23 cellular contexts compared by ENCODE assay signal in the genomic region with DNA sequence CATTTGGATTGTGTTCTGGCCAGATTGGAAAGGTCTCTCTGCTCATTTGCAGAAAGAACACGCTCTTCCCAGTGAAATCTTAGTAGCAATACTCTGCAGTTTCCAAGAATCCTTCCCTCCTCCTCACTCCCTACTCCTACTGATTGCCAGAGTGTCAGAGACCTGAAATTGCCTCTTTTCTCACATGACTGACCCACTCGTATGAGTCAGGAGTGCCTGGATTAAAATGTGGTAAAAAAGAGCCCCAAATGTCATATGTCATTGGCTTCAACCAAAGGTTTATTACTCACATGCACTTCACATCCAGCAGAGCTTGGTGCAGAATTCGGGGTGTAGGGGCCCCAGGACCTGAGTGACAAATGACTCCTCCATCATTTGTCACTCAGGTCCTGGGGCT. TPM values are rescaled to one million over a fixed set of nuclear protein-coding genes. Genes with fewer than 3 reads are reported as not detected.
DNase-seq lines count a peak whose midpoint lies in the region; ATAC-seq and TF ChIP-seq lines count a peak whose summit lies in the region.
"Had no signal": no experiment of that assay in that cellular context is flagged by ENCODE, and none has a peak within 500 bp of the region (broad histone marks: within the 10 kb centered on the region; RNA-seq: fewer than 3 reads in every experiment).

No MANE protein-coding gene starts in this region.

- H3K9me3 ChIP-seq in lung (ENCODE audit: control insufficient read depth in 2 of 2, insufficient read depth in 1 of 2, low read length in 1 of 2) = peaks cover 0 to 2% of the 10 kb centered on the region in 2 donors

- peaks cover 0 to 7% of the 10 kb centered on the region in 2 donors for H3K4me1 ChIP-seq in lung (ENCODE audit: control insufficient read depth in 2 of 2, insufficient read depth in 2 of 2, low read length in 2 of 2)

- H3K27me3 ChIP-seq in lung (ENCODE audit: control insufficient read depth, insufficient read depth) = no peaks in the 10 kb centered on the region
- H3K27me3 ChIP-seq: hepatocyte had no signal

- no peak overlapping the region for H3K27ac Mint-ChIP-seq in osteocyte (ENCODE audit: unreplicated experiment)
- H3K27ac Mint-ChIP-seq: activated B cell treated with CpG ODN at 0.5 μM for 24 hours; activated naive CD4-positive, alpha-beta T cell treated with anti-CD3 and anti-CD28 coated beads for 36 hours; CD8-positive, alpha-beta T cell; endodermal cell; naive B cell had no signal

- H3K4me3 Mint-ChIP-seq in osteocyte (ENCODE audit: unreplicated experiment) = no peak overlapping the region
- H3K4me3 Mint-ChIP-seq: activated B cell treated with CpG ODN at 0.5 μM for 24 hours; activated naive CD4-positive, alpha-beta T cell treated with anti-CD3 and anti-CD28 coated beads for 36 hours; CD8-positive, alpha-beta T cell; endodermal cell; naive B cell had no signal

- H3K36me3 Mint-ChIP-seq in osteocyte (ENCODE audit: unreplicated experiment) = no peaks in the 10 kb centered on the region
- H3K36me3 Mint-ChIP-seq: CD8-positive, alpha-beta T cell; naive B cell had no signal

- no peaks in the 10 kb centered on the region for H3K4me1 Mint-ChIP-seq in osteocyte (ENCODE audit: unreplicated experiment)
- H3K4me1 Mint-ChIP-seq: activated B cell treated with CpG ODN at 0.5 μM for 24 hours, naive B cell had no signal

- peak; percentile 45 for ATAC-seq in lung (ENCODE audit: insufficient read depth, low FRiP score)
- ATAC-seq: CD8-positive, alpha-beta T cell; left lobe of liver; Panc1 had no signal

- H3K4me3 ChIP-seq in fibroblast of mammary gland (ENCODE audit: control insufficient read depth, low read depth, low read length) (no peak overlapping the region), lung (no peak overlapping the region)
- H3K4me3 ChIP-seq: hepatocyte had no signal

- DNase-seq in A172 (ENCODE audit: low spot score) (peak; percentile 84), LHCN-M2 (ENCODE audit: low read depth) (peak; percentile 93), fibroblast of mammary gland (ENCODE audit: low read depth) (peak; percentile 69), lung (ENCODE audit: low spot score) (no peak), osteocyte (ENCODE audit: extremely low spot score, unreplicated experiment) (no peak), DMS79 treated with DMSO at 0.1 percent for 48 hours (lab: John Stamatoyannopoulos, UW) (no peak), cerebellar nuclear complex (lab: John Stamatoyannopoulos, UW) (no peak), germinal center (ENCODE audit: low spot score) (no peak)
- DNase-seq: activated B cell treated with CpG ODN at 0.5 μM for 24 hours; activated naive CD4-positive, alpha-beta T cell treated with anti-CD3 and anti-CD28 coated beads for 36 hours; CD8-positive, alpha-beta T cell; central memory CD4-positive, alpha-beta T cell; endodermal cell; GDM1; MM.1S; naive B cell; NCI-H2081; NCI-H69; stimulated activated CD4-positive, alpha-beta T cell treated with anti-CD3 and anti-CD28 coated beads, Interleukin-2, amount 100 ng/mL, for 24 hours; T-helper 1 cell had no signal

- no peaks in the 10 kb centered on the region for H3K9me3 Mint-ChIP-seq in osteocyte (ENCODE audit: unreplicated experiment)
- H3K9me3 Mint-ChIP-seq: activated B cell treated with CpG ODN at 0.5 μM for 24 hours; activated naive CD4-positive, alpha-beta T cell treated with anti-CD3 and anti-CD28 coated beads for 36 hours; CD8-positive, alpha-beta T cell; endodermal cell had no signal

- TF ChIP-seq CTCF in fibroblast of mammary gland (conservative IDR thresholded peaks at IDR 0.05; ENCODE audit: control insufficient read depth, insufficient read depth, low read depth, low read length) = no peak
- TF ChIP-seq CTCF in lung (IDR thresholded peaks at IDR 0.05; ENCODE audit: control extremely low read depth, extremely low read depth) = no peak
- TF ChIP-seq CTCF in osteocyte (IDR thresholded peaks at IDR 0.05) = no peak

- WGBS in lung, 2 donors = 69 to 71% methylated on average over 3 of the region's 3 CpGs

- no peaks in the 10 kb centered on the region for H3K36me3 ChIP-seq in lung (ENCODE audit: control insufficient read depth in 2 of 2, insufficient read depth in 2 of 2, low read length in 2 of 2)

- no peak overlapping the region for H3K27ac ChIP-seq in lung (ENCODE audit: low read depth in 1 of 2, low read length in 1 of 2)
- H3K27ac ChIP-seq: hepatocyte had no signal

- H3K27me3 Mint-ChIP-seq in osteocyte (ENCODE audit: unreplicated experiment) = peaks cover 41% of the 10 kb centered on the region

RNA-seq across cellular contexts. Expression of a gene that starts 39.7 kb away (rescaled TPM):
- total RNA-seq in A172 (2014; rRNA removed; shearing (Covaris generic)) = 7.7 and 8.6 TPM in 2 replicates
- total RNA-seq in LHCN-M2 (2014; rRNA removed) (82.7 and 84.1 TPM in 2 replicates), lung (10 to 100 TPM; 62.5 to 84.2 TPM), osteocyte (0.63 and 0.91 TPM in 2 replicates)
- 66.9 TPM for polyA plus RNA-seq in LHCN-M2 (2012)
- 10 to 100 TPM; 25.6 to 51.1 TPM for polyA plus RNA-seq in lung
- total RNA-seq: activated B cell treated with CpG ODN at 0.5 μM for 24 hours; activated naive CD4-positive, alpha-beta T cell treated with anti-CD3 and anti-CD28 coated beads for 36 hours; CD8-positive, alpha-beta T cell had no signal

Comparison
In these comparisons a context has a peak if more than half of its experiments do, and no peak if none do; other contexts are left out.
1. DNase-seq: peak in A172 (single experiment), LHCN-M2 (single experiment) and fibroblast of mammary gland (single experiment); none in lung (single experiment), osteocyte (single experiment), DMS79 treated with DMSO at 0.1 percent for 48 hours (single experiment), cerebellar nuclear complex (0 of 2) and germinal center (single experiment).